Comparison of ENCODE assay signal across 16 cellular contexts in genomic region chr9:121649476-121650219, GRCh38. TPM values are rescaled to one million over a fixed set of nuclear protein-coding genes. Genes with fewer than 3 reads are reported as not detected.
DNase-seq lines count a peak whose midpoint lies in the region; ATAC-seq and TF ChIP-seq lines count a peak whose summit lies in the region.
"Had no signal": no experiment of that assay in that cellular context is flagged by ENCODE, and none has a peak within 500 bp of the region (broad histone marks: within the 10 kb centered on the region; RNA-seq: fewer than 3 reads in every experiment).

No MANE protein-coding gene starts in this region.

- peaks cover 91% of the 10 kb centered on the region for H3K4me1 ChIP-seq in left ventricle myocardium inferior

- no peaks in the 10 kb centered on the region for H3K27me3 ChIP-seq in left ventricle myocardium inferior (ENCODE audit: low read depth)

- in situ Hi-C loops in GM13977 (cut with MboI; ENCODE audit: low pct_unique_long_range_greater_than_20kb, low sequenced_read_pairs, unreplicated experiment), result no loop called here

- ATAC-seq in Right ventricle myocardium inferior (no peak), HG03139 (IDR thresholded peaks at IDR 0.05; ENCODE audit: unreplicated experiment) (no peak), HG02763 (IDR thresholded peaks at IDR 0.05; ENCODE audit: unreplicated experiment) (no peak)
- ATAC-seq: activated CD8-positive, alpha-beta T cell treated with anti-CD3 and anti-CD28 coated beads, Interleukin-2, amount 10 ng/mL, durations not matched to agents 7 days and 5 days had no signal

- intact Hi-C loops in left ventricle myocardium inferior (cut with micrococcal nuclease), result no loop called here
- intact Hi-C loops in Right ventricle myocardium inferior (cut with DNase I), result loop anchor here (5.0 kb wide), 2 partner anchors 37 to 53 kb away; no protein-coding TSS in a partner anchor

- H3K9me3 Mint-ChIP-seq in nephron progenitor cell, result no peaks in the 10 kb centered on the region
- H3K9me3 Mint-ChIP-seq: activated naive CD4-positive, alpha-beta T cell treated with anti-CD3 and anti-CD28 coated beads for 36 hours; immature natural killer cell had no signal

- peak overlapping the region; percentile 50 for H3K27ac Mint-ChIP-seq in nephron progenitor cell
- H3K27ac Mint-ChIP-seq: activated CD8-positive, alpha-beta T cell treated with anti-CD3 and anti-CD28 coated beads, Interleukin-2, amount 10 ng/mL, durations not matched to agents 7 days and 5 days; activated naive CD4-positive, alpha-beta T cell treated with anti-CD3 and anti-CD28 coated beads for 36 hours; immature natural killer cell had no signal

- no peak for TF ChIP-seq CTCF in left ventricle myocardium inferior (IDR thresholded peaks at IDR 0.05; ENCODE audit: borderline replicate concordance)
- no peak for TF ChIP-seq CTCF in nephron progenitor cell (IDR thresholded peaks at IDR 0.05)
- TF ChIP-seq CTCF in GM13977 (IDR thresholded peaks at IDR 0.05; ENCODE audit: extremely low read depth, insufficient read depth, missing control alignments), result no peak

- peak overlapping the region; percentile 81 for H3K4me3 Mint-ChIP-seq in nephron progenitor cell
- H3K4me3 Mint-ChIP-seq: activated CD8-positive, alpha-beta T cell treated with anti-CD3 and anti-CD28 coated beads, Interleukin-2, amount 10 ng/mL, durations not matched to agents 7 days and 5 days; activated naive CD4-positive, alpha-beta T cell treated with anti-CD3 and anti-CD28 coated beads for 36 hours had no signal

- no peaks in the 10 kb centered on the region for H3K36me3 ChIP-seq in left ventricle myocardium inferior

- H3K36me3 Mint-ChIP-seq in nephron progenitor cell (ENCODE audit: low read depth), result no peaks in the 10 kb centered on the region
- H3K36me3 Mint-ChIP-seq: immature natural killer cell had no signal

- peak overlapping the region; percentile 80 for H3K4me3 ChIP-seq in left ventricle myocardium inferior

- DNase-seq in left ventricle myocardium inferior (no peak), Right ventricle myocardium inferior (ENCODE audit: missing footprints) (no peak), nephron progenitor cell (no peak), GM13977 (ENCODE audit: low spot score) (no peak), NOMO-1 treated with dmso at 0.1 percent for 144 hours (lab: John Stamatoyannopoulos, UW; ENCODE audit: unreplicated experiment) (no peak)
- DNase-seq: activated CD8-positive, alpha-beta T cell treated with anti-CD3 and anti-CD28 coated beads, Interleukin-2, amount 10 ng/mL, durations not matched to agents 7 days and 5 days; central memory CD4-positive, alpha-beta T cell; DMS153; immature natural killer cell; naive B cell; NCI-H2107 had no signal

- H3K27ac ChIP-seq in left ventricle myocardium inferior (replicated peaks) (peak overlapping the region; percentile 88), cingulate gyrus (ENCODE audit: low read depth, low read length) (peak overlapping the region; percentile 49)

- no peaks in the 10 kb centered on the region for H3K27me3 Mint-ChIP-seq in nephron progenitor cell (ENCODE audit: low read depth, poor library complexity)

- peaks cover 93% of the 10 kb centered on the region for H3K4me1 Mint-ChIP-seq in nephron progenitor cell

- no peaks in the 10 kb centered on the region for H3K9me3 ChIP-seq in left ventricle myocardium inferior (replicated peaks)

RNA-seq across cellular contexts. Expression of gene DAB2IP, which starts 1.8 kb away (rescaled TPM):
- total RNA-seq in left ventricle myocardium inferior (50.7 TPM), Right ventricle myocardium inferior (53.0 TPM)
- total RNA-seq: T-helper 2 cell treated with Interferon-gamma antibody and Interleukin-4, amounts not matched to agents 100 ng/mL and 5 ng/mL, for 36 hours had no signal
